Comparison of ENCODE assay signal across 13 cellular contexts in genomic region chr18:79611040-79611681, GRCh38.
A peak's percentile ranks its signal among the peaks of the same experiment; 100 is the strongest.
DNase-seq lines count a peak whose midpoint lies in the region; ATAC-seq and TF ChIP-seq lines count a peak whose summit lies in the region.
"Had no signal": no experiment of that assay in that cellular context is flagged by ENCODE, and none has a peak within 500 bp of the region (broad histone marks: within the 10 kb centered on the region; RNA-seq: fewer than 3 reads in every experiment).

No MANE protein-coding gene starts in this region.

- TF ChIP-seq CTCF in Calu3 (IDR thresholded peaks at IDR 0.05; ENCODE audit: unreplicated experiment), result no peak
- TF ChIP-seq CTCF in RWPE2 (IDR thresholded peaks at IDR 0.05; ENCODE audit: poor library complexity, severe bottlenecking), result no peak
- no peak for TF ChIP-seq CTCF in osteoblast (IDR thresholded peaks at IDR 0.05; ENCODE audit: extremely low read depth, low read depth, low read length)

- no peaks in the 10 kb centered on the region for H3K27me3 ChIP-seq in RWPE2 (ENCODE audit: insufficient read depth, poor library complexity, severe bottlenecking)
- peaks cover 11% of the 10 kb centered on the region for H3K27me3 ChIP-seq in osteoblast (ENCODE audit: insufficient read depth, low read length)

- no peak overlapping the region for H3K4me2 ChIP-seq in osteoblast (ENCODE audit: insufficient read depth, low read length)

- H3K4me3 Mint-ChIP-seq in Calu3 (ENCODE audit: low read depth, unreplicated experiment), result no peak overlapping the region
- H3K4me3 Mint-ChIP-seq: activated naive CD4-positive, alpha-beta T cell treated with anti-CD3 and anti-CD28 coated beads, Interleukin-2, amount 50 U/mL, for 24 hours; stimulated activated naive B cell treated with anti-CD40 and anti-IgM and Interleukin-4, amounts not matched to agents 10 μg/mL and 1 μg/mL and 100 μg/mL, for 72 hours had no signal

- H3K36me3 Mint-ChIP-seq in Calu3 (ENCODE audit: insufficient read depth, unreplicated experiment), result no peaks in the 10 kb centered on the region
- H3K36me3 Mint-ChIP-seq: activated naive CD4-positive, alpha-beta T cell treated with anti-CD3 and anti-CD28 coated beads, Interleukin-2, amount 50 U/mL, for 24 hours; stimulated activated naive B cell treated with anti-CD40 and anti-IgM and Interleukin-4, amounts not matched to agents 10 μg/mL and 1 μg/mL and 100 μg/mL, for 72 hours had no signal

- peak; percentile 6 for DNase-seq in Calu3
- DNase-seq in RWPE2 (ENCODE audit: low spot score), result peak; percentile 67
- peak; percentile 45 for DNase-seq in glomerular visceral epithelial cell (ENCODE audit: extremely low spot score)
- peak; percentile 98 for DNase-seq in osteoblast (ENCODE audit: insufficient read length, low spot score, missing footprints)
- DNase-seq in NCI-H1694 (lab: John Stamatoyannopoulos, UW), result no peak
- DNase-seq in central memory CD4-positive, alpha-beta T cell, result no peak
- DNase-seq in NCI-H524 (lab: John Stamatoyannopoulos, UW), result no peak
- DNase-seq in HuH-7.5 (ENCODE audit: low spot score), result no peak
- DNase-seq: foreskin fibroblast; NCI-H524 treated with DMSO at 0.1 percent for 48 hours; stimulated activated naive B cell treated with anti-CD40 and anti-IgM and Interleukin-4, amounts not matched to agents 10 μg/mL and 1 μg/mL and 100 μg/mL, for 72 hours had no signal

- no peak overlapping the region for H3K27ac Mint-ChIP-seq in Calu3 (ENCODE audit: unreplicated experiment)
- H3K27ac Mint-ChIP-seq: activated naive CD4-positive, alpha-beta T cell treated with anti-CD3 and anti-CD28 coated beads, Interleukin-2, amount 50 U/mL, for 24 hours; stimulated activated naive B cell treated with anti-CD40 and anti-IgM and Interleukin-4, amounts not matched to agents 10 μg/mL and 1 μg/mL and 100 μg/mL, for 72 hours had no signal

- H3K4me1 Mint-ChIP-seq in Calu3 (ENCODE audit: low read depth, unreplicated experiment), result no peaks in the 10 kb centered on the region
- H3K4me1 Mint-ChIP-seq: activated naive CD4-positive, alpha-beta T cell treated with anti-CD3 and anti-CD28 coated beads, Interleukin-2, amount 50 U/mL, for 24 hours; stimulated activated naive B cell treated with anti-CD40 and anti-IgM and Interleukin-4, amounts not matched to agents 10 μg/mL and 1 μg/mL and 100 μg/mL, for 72 hours had no signal

- no peaks in the 10 kb centered on the region for H4K20me1 ChIP-seq in osteoblast (ENCODE audit: insufficient read depth, low read length)

- no peaks in the 10 kb centered on the region for H3K9me3 ChIP-seq in RWPE2 (ENCODE audit: severe bottlenecking)
- H3K9me3 ChIP-seq in osteoblast (ENCODE audit: low read depth, low read length), result no peaks in the 10 kb centered on the region

- H3K36me3 ChIP-seq in RWPE2 (ENCODE audit: low read depth) (no peaks in the 10 kb centered on the region), osteoblast (ENCODE audit: insufficient read depth, low read length) (no peaks in the 10 kb centered on the region)

- H3K9me3 Mint-ChIP-seq in Calu3 (ENCODE audit: low read depth, unreplicated experiment), result no peaks in the 10 kb centered on the region
- H3K9me3 Mint-ChIP-seq: activated naive CD4-positive, alpha-beta T cell treated with anti-CD3 and anti-CD28 coated beads, Interleukin-2, amount 50 U/mL, for 24 hours; stimulated activated naive B cell treated with anti-CD40 and anti-IgM and Interleukin-4, amounts not matched to agents 10 μg/mL and 1 μg/mL and 100 μg/mL, for 72 hours had no signal

- intact Hi-C loops in Calu3 (cut with micrococcal nuclease; ENCODE audit: unreplicated experiment), result no loop called here

- no peaks in the 10 kb centered on the region for H3K79me2 ChIP-seq in osteoblast (ENCODE audit: insufficient read depth, low read length)

- peak overlapping the region; percentile 46 for H2AFZ ChIP-seq in osteoblast (ENCODE audit: low read length)

- H3K4me3 ChIP-seq in RWPE2 (ENCODE audit: severe bottlenecking), result no peak overlapping the region
- H3K4me3 ChIP-seq in osteoblast (ENCODE audit: insufficient read depth, low read length), result no peak overlapping the region

- no TSS peak for BruUV-seq in Calu3 (replicated peaks; lab: Mats Ljungman, UMichigan)

- H3K4me1 ChIP-seq in RWPE2 (ENCODE audit: insufficient read depth, poor library complexity, severe bottlenecking) (peaks cover 3% of the 10 kb centered on the region), osteoblast (ENCODE audit: insufficient read depth, low read length) (peaks cover 9% of the 10 kb centered on the region)

- peaks cover 5% of the 10 kb centered on the region for H3K27me3 Mint-ChIP-seq in Calu3 (ENCODE audit: unreplicated experiment)

- H3K27ac ChIP-seq in RWPE2 (ENCODE audit: poor library complexity, severe bottlenecking) (no peak overlapping the region), osteoblast (ENCODE audit: low read depth, low read length) (peak overlapping the region; percentile 74)
- H3K27ac ChIP-seq: VCaP had no signal

- CTCF ChIA-PET in Calu3 (lab: Charles Lee), result no interaction called here

- ATAC-seq in RWPE2 (ENCODE audit: low read depth), result peak; percentile 85
- ATAC-seq: stimulated activated naive B cell treated with anti-CD40 and anti-IgM and Interleukin-4, amounts not matched to agents 10 μg/mL and 1 μg/mL and 100 μg/mL, for 72 hours had no signal

Comparison
In these comparisons a context has a peak if more than half of its experiments do, and no peak if none do; other contexts are left out.
1. DNase-seq: peak in Calu3 (single experiment), RWPE2 (single experiment), glomerular visceral epithelial cell (single experiment) and osteoblast (single experiment); none in NCI-H1694 (single experiment), central memory CD4-positive, alpha-beta T cell (single experiment), NCI-H524 (0 of 2) and HuH-7.5 (single experiment).